In genomic region chr13:111177081-111177711, GRCh38 we compare ENCODE assay signal across 9 cellular contexts.
DNase-seq lines count a peak whose midpoint lies in the region; ATAC-seq, FAIRE-seq and TF ChIP-seq lines count a peak whose summit lies in the region.
"Had no signal": no experiment of that assay in that cellular context is flagged by ENCODE, and none has a peak within 500 bp of the region (broad histone marks: within the 10 kb centered on the region; RNA-seq: fewer than 3 reads in every experiment).

No MANE protein-coding gene starts in this region.

- no peak for TF ChIP-seq EP300 in esophagus muscularis mucosa (IDR thresholded peaks at IDR 0.05)

- peak; percentile 72 for ATAC-seq in GM18505 (IDR thresholded peaks at IDR 0.05; ENCODE audit: unreplicated experiment)
- peak; percentile 75 for ATAC-seq in HG03060 (IDR thresholded peaks at IDR 0.05; ENCODE audit: low read depth, unreplicated experiment)
- no peak for ATAC-seq in HG03442 (IDR thresholded peaks at IDR 0.05; ENCODE audit: unreplicated experiment)

- H3K4me1 ChIP-seq in esophagus muscularis mucosa = peaks cover 36 to 65% (median 53%) of the 10 kb centered on the region in 4 donors

- no peaks in the 10 kb centered on the region for H3K9me3 ChIP-seq in esophagus muscularis mucosa

- TF ChIP-seq CTCF in esophagus muscularis mucosa (IDR thresholded peaks at IDR 0.05) = no peak

- peak; percentile 11 to 29 for DNase-seq in activated CD4-positive, alpha-beta T cell treated with anti-CD3 and anti-CD28 coated beads for 4 hours
- DNase-seq in esophagus muscularis mucosa (ENCODE audit: extremely low spot score) (no peak), occipital lobe (lab: John Stamatoyannopoulos, UW) (peak; percentile 34), H54 (ENCODE audit: insufficient read length, low spot score) (no peak), HuH-7.5 (ENCODE audit: low spot score) (no peak)

- peak overlapping the region; percentile 52 to 67 (median 57) for H3K27ac ChIP-seq in esophagus muscularis mucosa (replicated peaks in 1 of 4)

- H3K27me3 ChIP-seq in esophagus muscularis mucosa = no peaks in the 10 kb centered on the region

- intact Hi-C loops in esophagus muscularis mucosa (cut with DNase I) = no loop called here

- TF ChIP-seq POLR2A in GM18505 (IDR thresholded peaks at IDR 0.05; ENCODE audit: borderline replicate concordance, extremely low read depth, insufficient read depth, insufficient read length) (no peak), esophagus muscularis mucosa (IDR thresholded peaks at IDR 0.05; ENCODE audit: low read depth) (no peak), H54 (IDR thresholded peaks at IDR 0.05; ENCODE audit: low read depth, low read length) (no peak)

- H3K36me3 ChIP-seq in esophagus muscularis mucosa = peaks cover 0 to 14% (median 0%) of the 10 kb centered on the region in 4 donors

- FAIRE-seq in H54 (lab: Jason Lieb, UNC) = no peak
- FAIRE-seq: islet of Langerhans had no signal

- WGBS in esophagus muscularis mucosa = 52% methylated on average over 14 of the region's 14 CpGs

- H3K4me3 ChIP-seq in esophagus muscularis mucosa = no peak overlapping the region

Comparison
In these comparisons a context has a peak if more than half of its experiments do, and no peak if none do; other contexts are left out.
1. DNase-seq: peak in activated CD4-positive, alpha-beta T cell treated with anti-CD3 and anti-CD28 coated beads for 4 hours (2 of 2) and occipital lobe (single experiment); none in esophagus muscularis mucosa (single experiment), H54 (single experiment) and HuH-7.5 (single experiment).